10 cellular contexts compared by ENCODE assay signal in the genomic region with DNA sequence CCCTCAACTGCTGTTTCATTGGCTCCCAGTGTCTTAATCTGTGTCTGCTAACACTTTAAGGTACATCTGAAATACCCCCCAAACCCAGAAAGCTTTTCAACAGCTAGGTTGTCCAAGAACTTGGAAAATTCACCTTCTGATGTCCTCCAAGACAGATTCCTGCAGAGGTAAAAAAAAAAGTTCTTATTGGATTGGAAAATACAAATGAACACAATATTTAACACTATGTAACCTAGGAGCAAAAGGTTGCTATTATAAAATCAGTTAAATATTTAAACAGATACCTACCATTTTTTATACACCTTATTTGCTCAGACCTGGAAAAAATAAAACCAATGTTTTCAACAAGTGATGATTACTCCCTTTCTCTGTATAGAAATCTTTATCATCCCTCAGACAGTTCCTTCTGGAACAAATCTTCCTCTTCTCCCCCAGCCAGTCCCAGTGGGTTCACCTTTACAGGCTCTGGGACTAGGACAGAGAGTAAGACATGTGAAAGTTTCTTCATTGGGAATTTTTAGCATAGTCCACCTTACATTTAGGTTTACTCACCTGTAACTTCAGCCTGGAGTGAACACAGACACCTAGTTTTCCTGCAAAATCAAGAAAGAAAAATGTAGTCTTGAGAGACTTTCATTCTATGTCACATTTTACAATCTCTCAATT. TPM values are rescaled to one million over a fixed set of nuclear protein-coding genes. Genes with fewer than 3 reads are reported as not detected.
A peak's percentile ranks its signal among the peaks of the same experiment; 100 is the strongest.
DNase-seq lines count a peak whose midpoint lies in the region; ATAC-seq and TF ChIP-seq lines count a peak whose summit lies in the region.
"Had no signal": no experiment of that assay in that cellular context is flagged by ENCODE, and none has a peak within 500 bp of the region (broad histone marks: within the 10 kb centered on the region; RNA-seq: fewer than 3 reads in every experiment).

No MANE protein-coding gene starts in this region.

- no peaks in the 10 kb centered on the region for H3K9me3 Mint-ChIP-seq in stimulated activated naive CD8-positive, alpha-beta T cell treated with anti-CD3 and anti-CD28 coated beads, Interleukin-15, Interleukin-2, amounts not matched to agents 100 ng/mL and 50 ng/mL, for 24 hours

- no peak for ATAC-seq in stimulated activated naive CD8-positive, alpha-beta T cell treated with anti-CD3 and anti-CD28 coated beads, Interleukin-15, Interleukin-2, amounts not matched to agents 100 U/mL and 50 U/mL, for 24 hours
- ATAC-seq in GM18873 (IDR thresholded peaks at IDR 0.05; ENCODE audit: low FRiP score, unreplicated experiment), result no peak

- TF ChIP-seq CTCF in hepatocyte (IDR thresholded peaks at IDR 0.05; ENCODE audit: poor library complexity), result no peak

- peak overlapping the region; percentile 98 for H3K4me3 Mint-ChIP-seq in stimulated activated naive CD8-positive, alpha-beta T cell treated with anti-CD3 and anti-CD28 coated beads, Interleukin-15, Interleukin-2, amounts not matched to agents 100 ng/mL and 50 ng/mL, for 24 hours

- peak overlapping the region; percentile 99 for H3K27ac Mint-ChIP-seq in stimulated activated naive CD8-positive, alpha-beta T cell treated with anti-CD3 and anti-CD28 coated beads, Interleukin-15, Interleukin-2, amounts not matched to agents 100 ng/mL and 50 ng/mL, for 24 hours

- no peaks in the 10 kb centered on the region for H3K27me3 ChIP-seq in hepatocyte

- H2AFZ ChIP-seq in hepatocyte, result no peak overlapping the region

- peaks cover 56% of the 10 kb centered on the region for H3K36me3 Mint-ChIP-seq in stimulated activated naive CD8-positive, alpha-beta T cell treated with anti-CD3 and anti-CD28 coated beads, Interleukin-15, Interleukin-2, amounts not matched to agents 100 ng/mL and 50 ng/mL, for 24 hours (ENCODE audit: low read depth)

- H3K4me3 ChIP-seq in hepatocyte, result no peak overlapping the region

- H3K4me1 ChIP-seq in hepatocyte (ENCODE audit: insufficient read depth), result peaks cover 25% of the 10 kb centered on the region

- H4K20me1 ChIP-seq in hepatocyte (ENCODE audit: insufficient read depth, poor library complexity, severe bottlenecking), result peaks cover 28% of the 10 kb centered on the region

- peaks cover 6% of the 10 kb centered on the region for H3K27me3 Mint-ChIP-seq in stimulated activated naive CD8-positive, alpha-beta T cell treated with anti-CD3 and anti-CD28 coated beads, Interleukin-15, Interleukin-2, amounts not matched to agents 100 ng/mL and 50 ng/mL, for 24 hours

- no peaks in the 10 kb centered on the region for H3K9me3 ChIP-seq in hepatocyte (ENCODE audit: low read depth)

- peak overlapping the region; percentile 82 for H3K4me2 ChIP-seq in hepatocyte

- no peaks in the 10 kb centered on the region for H3K9me2 ChIP-seq in hepatocyte (replicated peaks; ENCODE audit: insufficient read depth)

- TF ChIP-seq POLR2A in Raji (IDR thresholded peaks at IDR 0.05; ENCODE audit: insufficient read depth, low read depth, low read length), result peak; percentile 15; the same call in 1 of the 2 replicates

- H3K36me3 ChIP-seq in hepatocyte (replicated peaks; ENCODE audit: insufficient read depth, low read depth), result peaks cover 11% of the 10 kb centered on the region

- no peak overlapping the region for H3K27ac ChIP-seq in hepatocyte

- no peak for DNase-seq in stimulated activated naive CD8-positive, alpha-beta T cell treated with anti-CD3 and anti-CD28 coated beads, Interleukin-15, Interleukin-2, amounts not matched to agents 100 U/mL and 50 U/mL, for 24 hours
- no peak for DNase-seq in hepatocyte (ENCODE audit: low spot score)
- DNase-seq in stimulated activated naive CD4-positive, alpha-beta T cell (lab: John Stamatoyannopoulos, UW), result no peak
- DNase-seq in SIG-M5 treated with dmso at 0.1 percent for 504 hours (lab: John Stamatoyannopoulos, UW; ENCODE audit: unreplicated experiment), result no peak
- no peak for DNase-seq in NAMALWA (ENCODE audit: low spot score)
- DNase-seq: COR-L47 had no signal

- H3K4me1 Mint-ChIP-seq in stimulated activated naive CD8-positive, alpha-beta T cell treated with anti-CD3 and anti-CD28 coated beads, Interleukin-15, Interleukin-2, amounts not matched to agents 100 ng/mL and 50 ng/mL, for 24 hours (ENCODE audit: low read depth), result peaks cover 56% of the 10 kb centered on the region

- H3K79me2 ChIP-seq in hepatocyte, result peaks cover 41% of the 10 kb centered on the region

RNA-seq across cellular contexts. Expression of a gene that starts 13.3 kb away (rescaled TPM):
- total RNA-seq in hepatocyte, result 28.0 and 30.9 TPM in 2 replicates
- polyA plus RNA-seq in hepatocyte, result 28.9 and 34.1 TPM in 2 replicates

RNA-seq across cellular contexts. Expression of a gene that starts 20.0 kb away (rescaled TPM):
- not detected in 2 replicates for total RNA-seq in hepatocyte
- 1.8 and 3.5 TPM in 2 replicates for polyA plus RNA-seq in hepatocyte
- total RNA-seq: subcutaneous adipose tissue had no signal

RNA-seq across cellular contexts. Expression of a gene that starts 20.8 kb away (rescaled TPM):
- total RNA-seq in hepatocyte, result 35.4 and 37.3 TPM in 2 replicates
- polyA plus RNA-seq in hepatocyte, result 49.7 and 50.4 TPM in 2 replicates

RNA-seq across cellular contexts. Expression of a gene that starts 28.0 kb away (rescaled TPM):
- 335 and 573 TPM in 2 replicates for total RNA-seq in hepatocyte
- 456 and 476 TPM in 2 replicates for polyA plus RNA-seq in hepatocyte

RNA-seq across cellular contexts. Expression of a gene that starts 47.4 kb away (rescaled TPM):
- total RNA-seq in hepatocyte, result 37.2 and 37.6 TPM in 2 replicates
- 71.9 and 91.4 TPM in 2 replicates for polyA plus RNA-seq in hepatocyte
